12 cellular contexts compared by ENCODE assay signal in genomic region chr12:94099191-94099983, GRCh38. TPM values are rescaled to one million over a fixed set of nuclear protein-coding genes. Genes with fewer than 3 reads are reported as not detected.
DNase-seq lines count a peak whose midpoint lies in the region; ATAC-seq and TF ChIP-seq lines count a peak whose summit lies in the region.
"Had no signal": no experiment of that assay in that cellular context is flagged by ENCODE, and none has a peak within 500 bp of the region (broad histone marks: within the 10 kb centered on the region; RNA-seq: fewer than 3 reads in every experiment).

No MANE protein-coding gene starts in this region.

- no peaks in the 10 kb centered on the region for H3K9me3 Mint-ChIP-seq in activated naive CD4-positive, alpha-beta T cell treated with anti-CD3 and anti-CD28 coated beads, Interleukin-2, amount 10 ng/mL, durations not matched to agents 7 days and 5 days
- H3K9me3 Mint-ChIP-seq in chondrocyte (ENCODE audit: low read depth), result no peaks in the 10 kb centered on the region

- peak overlapping the region; percentile 89 for H3K27ac Mint-ChIP-seq in activated naive CD4-positive, alpha-beta T cell treated with anti-CD3 and anti-CD28 coated beads, Interleukin-2, amount 10 ng/mL, durations not matched to agents 7 days and 5 days
- H3K27ac Mint-ChIP-seq in chondrocyte (ENCODE audit: unreplicated experiment), result peak overlapping the region; percentile 36
- H3K27ac Mint-ChIP-seq: activated CD8-positive, alpha-beta memory T cell treated with anti-CD3 and anti-CD28 coated beads, Interleukin-2, amount 10 ng/mL, durations not matched to agents 7 days and 5 days had no signal

- H3K4me1 Mint-ChIP-seq in activated naive CD4-positive, alpha-beta T cell treated with anti-CD3 and anti-CD28 coated beads, Interleukin-2, amount 10 ng/mL, durations not matched to agents 7 days and 5 days, result peaks cover 52% of the 10 kb centered on the region
- H3K4me1 Mint-ChIP-seq in chondrocyte (ENCODE audit: low read depth), result peaks cover 31% of the 10 kb centered on the region

- peaks cover 3% of the 10 kb centered on the region for H3K36me3 Mint-ChIP-seq in activated naive CD4-positive, alpha-beta T cell treated with anti-CD3 and anti-CD28 coated beads, Interleukin-2, amount 10 ng/mL, durations not matched to agents 7 days and 5 days
- no peaks in the 10 kb centered on the region for H3K36me3 Mint-ChIP-seq in chondrocyte (ENCODE audit: low read depth)
- H3K36me3 Mint-ChIP-seq: activated CD8-positive, alpha-beta memory T cell treated with anti-CD3 and anti-CD28 coated beads, Interleukin-2, amount 10 ng/mL, durations not matched to agents 7 days and 5 days had no signal

- H3K4me3 ChIP-seq in suprapubic skin, result no peak overlapping the region
- H3K4me3 ChIP-seq: hepatocyte, testis had no signal

- H3K36me3 ChIP-seq in suprapubic skin, result no peaks in the 10 kb centered on the region

- peaks cover 29% of the 10 kb centered on the region for H3K4me1 ChIP-seq in suprapubic skin

- no peak for TF ChIP-seq POLR2A in suprapubic skin (IDR thresholded peaks at IDR 0.05)

- H3K27me3 Mint-ChIP-seq in activated naive CD4-positive, alpha-beta T cell treated with anti-CD3 and anti-CD28 coated beads, Interleukin-2, amount 10 ng/mL, durations not matched to agents 7 days and 5 days, result peaks cover 7% of the 10 kb centered on the region
- no peaks in the 10 kb centered on the region for H3K27me3 Mint-ChIP-seq in chondrocyte (ENCODE audit: low read depth)

- TF ChIP-seq EP300 in suprapubic skin (IDR thresholded peaks at IDR 0.05), result no peak

- CTCF ChIA-PET in activated naive CD4-positive, alpha-beta T cell treated with anti-CD3 and anti-CD28 coated beads, Interleukin-2, amount 10 ng/mL, durations not matched to agents 7 days and 5 days (lab: Charles Lee), result interaction anchor here (1.2 to 6.5 kb wide), 9 partner anchors 22 to 1112 kb away, joined by 3 to 200 read pairs (median 84); partner anchors contain the start of gene SOCS2

- no peak overlapping the region for H3K4me3 Mint-ChIP-seq in activated naive CD4-positive, alpha-beta T cell treated with anti-CD3 and anti-CD28 coated beads, Interleukin-2, amount 10 ng/mL, durations not matched to agents 7 days and 5 days
- H3K4me3 Mint-ChIP-seq in chondrocyte (ENCODE audit: unreplicated experiment), result no peak overlapping the region
- H3K4me3 Mint-ChIP-seq: activated CD8-positive, alpha-beta memory T cell treated with anti-CD3 and anti-CD28 coated beads, Interleukin-2, amount 10 ng/mL, durations not matched to agents 7 days and 5 days had no signal

- no peak for TF ChIP-seq CTCF in chondrocyte (IDR thresholded peaks at IDR 0.05)
- TF ChIP-seq CTCF in suprapubic skin (IDR thresholded peaks at IDR 0.05), result no peak

- no peaks in the 10 kb centered on the region for H3K9me3 ChIP-seq in suprapubic skin
- H3K9me3 ChIP-seq: testis had no signal

- ATAC-seq in Right ventricle myocardium inferior, result no peak
- ATAC-seq: activated CD8-positive, alpha-beta memory T cell treated with anti-CD3 and anti-CD28 coated beads, Interleukin-2, amount 10 ng/mL, durations not matched to agents 7 days and 5 days had no signal

- no peaks in the 10 kb centered on the region for H3K27me3 ChIP-seq in suprapubic skin
- H3K27me3 ChIP-seq: hepatocyte, testis had no signal

- WGBS in suprapubic skin, result 67% methylated on average over 13 of the region's 13 CpGs

- no peak for DNase-seq in activated naive CD4-positive, alpha-beta T cell treated with anti-CD3 and anti-CD28 coated beads, Interleukin-2, amount 10 ng/mL, durations not matched to agents 7 days and 5 days
- no peak for DNase-seq in activated naive CD4-positive, alpha-beta T cell (lab: John Stamatoyannopoulos, UW)
- DNase-seq in NCI-H526 treated with DMSO at 0.1 percent for 48 hours (lab: John Stamatoyannopoulos, UW) (peak; percentile 74), chondrocyte (ENCODE audit: low spot score) (no peak), suprapubic skin (ENCODE audit: low spot score in 2 of 2) (no peak), Right ventricle myocardium inferior (ENCODE audit: missing footprints) (no peak), middle frontal gyrus (ENCODE audit: extremely low spot score, low spot score) (no peak), AG08396 (ENCODE audit: low spot score) (no peak)
- DNase-seq: Calu3, testis had no signal

- peak overlapping the region; percentile 10 for H3K27ac ChIP-seq in suprapubic skin
- H3K27ac ChIP-seq: hepatocyte, testis had no signal

- intact Hi-C loops in Right ventricle myocardium inferior (cut with DNase I), result no loop called here

RNA-seq across cellular contexts. Expression of gene PLXNC1, which starts 49.0 kb away (rescaled TPM):
- 0.67 to 1.4 TPM (median 0.72 TPM) in 3 replicates for total RNA-seq in chondrocyte
- 10 to 100 TPM in 3 of 4 donors, 1 to 10 TPM in 1; 8.1 to 30.9 (median 15.3) TPM for total RNA-seq in suprapubic skin
- 3.0 TPM for total RNA-seq in Right ventricle myocardium inferior
